ENCODE assay signal across 24 cellular contexts in genomic region chr1:212554401-212554800, GRCh38.
"Had no signal": no experiment of that assay in that cellular context is flagged by ENCODE, and none has a peak within 500 bp of the region (broad histone marks: within the 10 kb centered on the region; RNA-seq: fewer than 3 reads in every experiment).

No MANE protein-coding gene starts in this region.

- ATAC-seq: activated CD4-positive, CD25-positive, alpha-beta regulatory T cell treated with anti-CD3 and anti-CD28 coated beads, Interleukin-2, amount 50 U/mL, for 24 hours; activated CD8-positive, alpha-beta T cell treated with anti-CD3 and anti-CD28 coated beads, Interleukin-2, amount 10 ng/mL, durations not matched to agents 7 days and 5 days; activated naive CD4-positive, alpha-beta T cell treated with anti-CD3 and anti-CD28 coated beads, Interleukin-2, amount 50 U/mL, for 72 hours; heart left ventricle; left ventricle myocardium superior; natural killer cell treated with Interleukin-12 subunit alpha and Interleukin-12 subunit beta and Interleukin-15 and Interleukin-18, amount 100 ng/mL, for 72 hours; stimulated activated naive CD8-positive, alpha-beta T cell treated with anti-CD3 and anti-CD28 coated beads, Interleukin-15, Interleukin-2, amounts not matched to agents 100 U/mL and 50 U/mL, for 24 hours had no signal

- H3K9me3 ChIP-seq: ascending aorta, breast epithelium, ovary, prostate gland, thyroid gland, upper lobe of right lung had no signal

- H3K27me3 ChIP-seq: ascending aorta, breast epithelium, heart left ventricle, ovary, spleen, thyroid gland, upper lobe of right lung had no signal

- H3K36me3 ChIP-seq: ascending aorta, breast epithelium, heart left ventricle, ovary, prostate gland, spleen, thyroid gland, upper lobe of right lung had no signal

- H3K4me1 ChIP-seq: breast epithelium, prostate gland, upper lobe of right lung had no signal

- DNase-seq: activated CD4-positive, alpha-beta T cell treated with anti-CD3 and anti-CD28 coated beads, Interleukin-2, amount 10 ng/mL, durations not matched to agents 7 days and 5 days; activated CD8-positive, alpha-beta T cell treated with anti-CD3 and anti-CD28 coated beads, Interleukin-2, amount 10 ng/mL, durations not matched to agents 7 days and 5 days; effector memory CD4-positive, alpha-beta T cell; heart left ventricle; left ventricle myocardium superior; mammary epithelial cell; midbrain; ovary; spleen; stimulated activated CD4-positive, alpha-beta T cell treated with anti-CD3 and anti-CD28 coated beads, Interleukin-4, amount 100 ng/mL, for 24 hours; stimulated activated naive CD8-positive, alpha-beta T cell treated with anti-CD3 and anti-CD28 coated beads, Interleukin-15, Interleukin-2, amounts not matched to agents 100 U/mL and 50 U/mL, for 24 hours; substantia nigra; T-helper 2 cell; thyroid gland; upper lobe of right lung had no signal

- FAIRE-seq: colon, islet of Langerhans had no signal

- H3K4me3 ChIP-seq: ascending aorta, breast epithelium, heart left ventricle, ovary, prostate gland, spleen, thyroid gland, upper lobe of right lung had no signal

- H3K27ac ChIP-seq: ascending aorta, breast epithelium, heart left ventricle, ovary, prostate gland, spleen, thyroid gland, upper lobe of right lung, VCaP had no signal
